Comparison of ENCODE assay signal across 23 cellular contexts in genomic region chr20:49292010-49292409, GRCh38. TPM values are rescaled to one million over a fixed set of nuclear protein-coding genes. Genes with fewer than 3 reads are reported as not detected.
DNase-seq lines count a peak whose midpoint lies in the region; ATAC-seq and TF ChIP-seq lines count a peak whose summit lies in the region.
"Had no signal": no experiment of that assay in that cellular context is flagged by ENCODE, and none has a peak within 500 bp of the region (broad histone marks: within the 10 kb centered on the region; RNA-seq: fewer than 3 reads in every experiment).

No MANE protein-coding gene starts in this region.

- H3K4me3 Mint-ChIP-seq in activated naive CD8-positive, alpha-beta T cell, result no peak overlapping the region
- H3K4me3 Mint-ChIP-seq in activated naive CD8-positive, alpha-beta T cell treated with anti-CD3 and anti-CD28 coated beads, Interleukin-2, amount 50 U/mL, for 24 hours, result no peak overlapping the region
- H3K4me3 Mint-ChIP-seq in activated CD8-positive, alpha-beta T cell treated with anti-CD3 and anti-CD28 coated beads for 36 hours, result no peak overlapping the region
- no peak overlapping the region for H3K4me3 Mint-ChIP-seq in stimulated activated naive B cell treated with anti-CD40 and anti-IgM and Interleukin-4, amounts not matched to agents 10 μg/mL and 1 μg/mL and 100 μg/mL, for 72 hours
- H3K4me3 Mint-ChIP-seq: activated CD4-positive, alpha-beta T cell treated with anti-CD3 and anti-CD28 coated beads, Interleukin-2, amount 10 ng/mL, durations not matched to agents 24 days and 14 days; CD4-positive, alpha-beta T cell; natural killer cell treated with Interleukin-12 subunit alpha and Interleukin-12 subunit beta and Interleukin-15 and Interleukin-18, amount 100 ng/mL, for 72 hours; stimulated activated naive CD8-positive, alpha-beta T cell treated with anti-CD3 and anti-CD28 coated beads, Interleukin-15, Interleukin-2, amounts not matched to agents 100 ng/mL and 50 ng/mL, for 24 hours had no signal

- H3K9ac ChIP-seq in HUES6 (ENCODE audit: low read length), result no peak overlapping the region

- H3K4me1 ChIP-seq in HUES6 (ENCODE audit: control insufficient read depth, insufficient read depth, low read length), result peaks cover 20% of the 10 kb centered on the region
- H3K4me1 ChIP-seq: Peyer's patch, right atrium auricular region, SJCRH30 had no signal

- intact Hi-C loops in activated CD8-positive, alpha-beta T cell treated with anti-CD3 and anti-CD28 coated beads for 36 hours (cut with micrococcal nuclease), result no loop called here

- H3K9me3 ChIP-seq in HUES6 (ENCODE audit: control insufficient read depth, insufficient read depth, low read depth, low read length), result no peaks in the 10 kb centered on the region
- H3K9me3 ChIP-seq: pancreas, SJCRH30 had no signal

- H3K27me3 ChIP-seq in HUES6 (ENCODE audit: control insufficient read depth, insufficient read depth, low read length), result no peaks in the 10 kb centered on the region
- H3K27me3 ChIP-seq: dorsolateral prefrontal cortex, pancreas, Peyer's patch, right atrium auricular region, SJCRH30, vagina had no signal

- peaks cover 48% of the 10 kb centered on the region for H3K36me3 ChIP-seq in HUES6 (ENCODE audit: control insufficient read depth, insufficient read depth, low read length)

- peaks cover 22% of the 10 kb centered on the region for H3K4me1 Mint-ChIP-seq in activated naive CD8-positive, alpha-beta T cell (ENCODE audit: low read depth)
- H3K4me1 Mint-ChIP-seq in activated naive CD8-positive, alpha-beta T cell treated with anti-CD3 and anti-CD28 coated beads, Interleukin-2, amount 50 U/mL, for 24 hours, result peaks cover 19% of the 10 kb centered on the region
- H3K4me1 Mint-ChIP-seq in activated CD8-positive, alpha-beta T cell treated with anti-CD3 and anti-CD28 coated beads for 36 hours (ENCODE audit: low read depth), result peaks cover 15% of the 10 kb centered on the region
- H3K4me1 Mint-ChIP-seq in stimulated activated naive B cell treated with anti-CD40 and anti-IgM and Interleukin-4, amounts not matched to agents 10 μg/mL and 1 μg/mL and 100 μg/mL, for 72 hours, result peaks cover 17 to 35% of the 10 kb centered on the region in 2 donors

- POLR2A ChIA-PET in activated CD8-positive, alpha-beta T cell treated with anti-CD3 and anti-CD28 coated beads for 36 hours (lab: Charles Lee), result interaction anchor here (0.6 to 7.1 kb wide), 4 partner anchors 12 to 21 kb away, joined by 3 to 148 read pairs (median 4); partner anchors contain the start of gene ZNFX1

- peaks cover 16% of the 10 kb centered on the region for H3K9me3 Mint-ChIP-seq in activated naive CD8-positive, alpha-beta T cell (ENCODE audit: low read depth)
- peaks cover 4% of the 10 kb centered on the region for H3K9me3 Mint-ChIP-seq in activated naive CD8-positive, alpha-beta T cell treated with anti-CD3 and anti-CD28 coated beads, Interleukin-2, amount 50 U/mL, for 24 hours
- peaks cover 7% of the 10 kb centered on the region for H3K9me3 Mint-ChIP-seq in activated CD8-positive, alpha-beta T cell treated with anti-CD3 and anti-CD28 coated beads for 36 hours
- H3K9me3 Mint-ChIP-seq in stimulated activated naive B cell treated with anti-CD40 and anti-IgM and Interleukin-4, amounts not matched to agents 10 μg/mL and 1 μg/mL and 100 μg/mL, for 72 hours, result peaks cover 7 to 14% of the 10 kb centered on the region in 2 donors
- H3K9me3 Mint-ChIP-seq: stimulated activated naive CD8-positive, alpha-beta T cell treated with anti-CD3 and anti-CD28 coated beads, Interleukin-15, Interleukin-2, amounts not matched to agents 100 ng/mL and 50 ng/mL, for 24 hours had no signal

- ATAC-seq in activated naive CD8-positive, alpha-beta T cell treated with anti-CD3 and anti-CD28 coated beads, Interleukin-2, amount 50 U/mL, for 24 hours, result no peak
- ATAC-seq in activated CD8-positive, alpha-beta T cell treated with anti-CD3 and anti-CD28 coated beads for 36 hours, result no peak
- ATAC-seq in stimulated activated naive B cell treated with anti-CD40 and anti-IgM and Interleukin-4, amounts not matched to agents 10 μg/mL and 1 μg/mL and 100 μg/mL, for 72 hours (replicated peaks), result no peak
- no peak for ATAC-seq in GM21723 (IDR thresholded peaks at IDR 0.05; ENCODE audit: unreplicated experiment)
- no peak for ATAC-seq in HG03045 (IDR thresholded peaks at IDR 0.05; ENCODE audit: unreplicated experiment)
- ATAC-seq: natural killer cell treated with Interleukin-12 subunit alpha and Interleukin-12 subunit beta and Interleukin-15 and Interleukin-18, amount 100 ng/mL, for 72 hours; pancreas had no signal

- H3K27me3 Mint-ChIP-seq in activated naive CD8-positive, alpha-beta T cell, result no peaks in the 10 kb centered on the region
- no peaks in the 10 kb centered on the region for H3K27me3 Mint-ChIP-seq in activated naive CD8-positive, alpha-beta T cell treated with anti-CD3 and anti-CD28 coated beads, Interleukin-2, amount 50 U/mL, for 24 hours
- H3K27me3 Mint-ChIP-seq in activated CD8-positive, alpha-beta T cell treated with anti-CD3 and anti-CD28 coated beads for 36 hours, result no peaks in the 10 kb centered on the region
- H3K27me3 Mint-ChIP-seq in stimulated activated naive B cell treated with anti-CD40 and anti-IgM and Interleukin-4, amounts not matched to agents 10 μg/mL and 1 μg/mL and 100 μg/mL, for 72 hours, result no peaks in the 10 kb centered on the region
- H3K27me3 Mint-ChIP-seq: activated CD4-positive, alpha-beta T cell treated with anti-CD3 and anti-CD28 coated beads, Interleukin-2, amount 10 ng/mL, durations not matched to agents 24 days and 14 days; CD4-positive, alpha-beta T cell; natural killer cell treated with Interleukin-12 subunit alpha and Interleukin-12 subunit beta and Interleukin-15 and Interleukin-18, amount 100 ng/mL, for 72 hours; stimulated activated naive CD8-positive, alpha-beta T cell treated with anti-CD3 and anti-CD28 coated beads, Interleukin-15, Interleukin-2, amounts not matched to agents 100 ng/mL and 50 ng/mL, for 24 hours had no signal

- H3K27ac Mint-ChIP-seq in activated naive CD8-positive, alpha-beta T cell, result peak overlapping the region; percentile 41
- H3K27ac Mint-ChIP-seq in activated naive CD8-positive, alpha-beta T cell treated with anti-CD3 and anti-CD28 coated beads, Interleukin-2, amount 50 U/mL, for 24 hours, result no peak overlapping the region
- peak overlapping the region; percentile 11 for H3K27ac Mint-ChIP-seq in activated CD8-positive, alpha-beta T cell treated with anti-CD3 and anti-CD28 coated beads for 36 hours
- peak overlapping the region; percentile 82 for H3K27ac Mint-ChIP-seq in stimulated activated naive B cell treated with anti-CD40 and anti-IgM and Interleukin-4, amounts not matched to agents 10 μg/mL and 1 μg/mL and 100 μg/mL, for 72 hours
- H3K27ac Mint-ChIP-seq: activated CD4-positive, alpha-beta T cell treated with anti-CD3 and anti-CD28 coated beads, Interleukin-2, amount 10 ng/mL, durations not matched to agents 24 days and 14 days; CD4-positive, alpha-beta T cell; stimulated activated naive CD8-positive, alpha-beta T cell treated with anti-CD3 and anti-CD28 coated beads, Interleukin-15, Interleukin-2, amounts not matched to agents 100 ng/mL and 50 ng/mL, for 24 hours had no signal

- H3K36me3 Mint-ChIP-seq in activated naive CD8-positive, alpha-beta T cell, result peaks cover 57% of the 10 kb centered on the region
- H3K36me3 Mint-ChIP-seq in activated naive CD8-positive, alpha-beta T cell treated with anti-CD3 and anti-CD28 coated beads, Interleukin-2, amount 50 U/mL, for 24 hours (ENCODE audit: low read depth), result peaks cover 71% of the 10 kb centered on the region
- H3K36me3 Mint-ChIP-seq in activated CD8-positive, alpha-beta T cell treated with anti-CD3 and anti-CD28 coated beads for 36 hours (ENCODE audit: low read depth), result peaks cover 72% of the 10 kb centered on the region
- peaks cover 75 to 80% of the 10 kb centered on the region in 2 donors for H3K36me3 Mint-ChIP-seq in stimulated activated naive B cell treated with anti-CD40 and anti-IgM and Interleukin-4, amounts not matched to agents 10 μg/mL and 1 μg/mL and 100 μg/mL, for 72 hours

- CTCF ChIA-PET in activated CD8-positive, alpha-beta T cell treated with anti-CD3 and anti-CD28 coated beads for 36 hours (lab: Charles Lee), result interaction anchor here (0.7 kb wide), 2 partner anchors 192 to 365 kb away, joined by 3 read pairs; no protein-coding TSS in a partner anchor

- H3K4me3 ChIP-seq in HUES6 (ENCODE audit: low read depth, low read length), result no peak overlapping the region
- H3K4me3 ChIP-seq: dorsolateral prefrontal cortex, pancreas, Peyer's patch, right atrium auricular region, SJCRH30, vagina had no signal

- TF ChIP-seq CTCF in activated CD8-positive, alpha-beta T cell treated with anti-CD3 and anti-CD28 coated beads for 36 hours (IDR thresholded peaks at IDR 0.05), result no peak

- DNase-seq in activated naive CD8-positive, alpha-beta T cell treated with anti-CD3 and anti-CD28 coated beads, Interleukin-2, amount 50 U/mL, for 24 hours, result no peak
- DNase-seq in activated CD8-positive, alpha-beta T cell treated with anti-CD3 and anti-CD28 coated beads for 36 hours, result no peak
- DNase-seq in stimulated activated naive B cell treated with anti-CD40 and anti-IgM and Interleukin-4, amounts not matched to agents 10 μg/mL and 1 μg/mL and 100 μg/mL, for 72 hours, result no peak
- DNase-seq: activated CD4-positive, alpha-beta T cell treated with anti-CD3 and anti-CD28 coated beads, Interleukin-2, amount 10 ng/mL, durations not matched to agents 24 days and 14 days; activated gamma-delta T cell treated with Interleukin-2 at 50 U/mL for 16 hours; CD4-positive, alpha-beta T cell; central memory CD4-positive, alpha-beta T cell; dorsolateral prefrontal cortex; KG1; kidney; NCI-H510A; pancreas; Peyer's patch; SJCRH30; stimulated activated CD4-positive, alpha-beta T cell treated with anti-CD3 and anti-CD28 coated beads, Interleukin-4, amount 100 ng/mL, for 4 hours had no signal

- peak overlapping the region; percentile 35; the same call in 1 of the 2 replicates for H3K27ac ChIP-seq in HUES6 (ENCODE audit: low read depth, low read length)
- H3K27ac ChIP-seq: dorsolateral prefrontal cortex, pancreas, Peyer's patch, right atrium auricular region, SJCRH30, vagina had no signal

RNA-seq across cellular contexts. Expression of gene ZNFX1, which starts 14.2 kb away (rescaled TPM):
- 10 to 100 TPM; 27.4 to 27.7 TPM for total RNA-seq in activated CD8-positive, alpha-beta T cell treated with anti-CD3 and anti-CD28 coated beads for 36 hours
